Comparison of ENCODE assay signal across 1 cellular context in genomic region chr1:12480748-12481362, GRCh38.
TF ChIP-seq lines count a peak whose summit lies in the region.

No MANE protein-coding gene starts in this region.

TF ChIP-seq in K562, 482 proteins besides CTCF, POLR2A, EP300 and RAD21 (continued from another document and continues in another):
- TF ChIP-seq RREB1 (CRISPR knock-in tag; IDR thresholded peaks at IDR 0.05): peak; percentile 85
- TF ChIP-seq TEAD4 (IDR thresholded peaks at IDR 0.05; ENCODE audit: low read length): no peak
- TF ChIP-seq TEAD4 (CRISPR knock-in tag; IDR thresholded peaks at IDR 0.05; ENCODE audit: borderline replicate concordance): no peak
- TF ChIP-seq JUN (IDR thresholded peaks at IDR 0.05; ENCODE audit: borderline replicate concordance, low read depth, low read length): peak; percentile 80; the same call in 1 of the 2 replicates
- no peak for TF ChIP-seq JUN (CRISPR knock-in tag; IDR thresholded peaks at IDR 0.05; ENCODE audit: borderline replicate concordance)
- 0 out of 2 replicates have a peak, but pooled peaks have one; percentile 20 for TF ChIP-seq EHMT2 (IDR thresholded peaks at IDR 0.05)
- no peak for TF ChIP-seq SRF (CRISPR knock-in tag; IDR thresholded peaks at IDR 0.05)
- no peak for TF ChIP-seq PKNOX1 (IDR thresholded peaks at IDR 0.05)
- TF ChIP-seq HDAC2 (IDR thresholded peaks at IDR 0.05): no peak
- no peak for TF ChIP-seq TFAP4 (CRISPR knock-in tag; IDR thresholded peaks at IDR 0.05; ENCODE audit: borderline replicate concordance)
- TF ChIP-seq ZNF766 (CRISPR knock-in tag; conservative IDR thresholded peaks at IDR 0.05): 0 out of 2 replicates have a peak, but pooled peaks have one; percentile 20
- TF ChIP-seq NFRKB (IDR thresholded peaks at IDR 0.05; ENCODE audit: low read depth): 0 out of 2 replicates have a peak, but pooled peaks have one; percentile 32
- TF ChIP-seq POLR3A (IDR thresholded peaks at IDR 0.05; ENCODE audit: borderline replicate concordance, extremely low read depth, insufficient read depth, insufficient read length): no peak
- peak; percentile 91 for TF ChIP-seq FOSL1 (tag; conservative IDR thresholded peaks at IDR 0.05)
- 0 out of 2 replicates have a peak, but pooled peaks have one; percentile 22 for TF ChIP-seq ZNF695 (CRISPR knock-in tag; IDR thresholded peaks at IDR 0.05)
- no peak for TF ChIP-seq STAT5A (IDR thresholded peaks at IDR 0.05; ENCODE audit: borderline replicate concordance, low read length)
- TF ChIP-seq ZNF174 (CRISPR knock-in tag; IDR thresholded peaks at IDR 0.05): no peak
- TF ChIP-seq NCOA2 (IDR thresholded peaks at IDR 0.05; ENCODE audit: partially characterized antibody in 2 of 2): no peak
- TF ChIP-seq CBFB (CRISPR knock-in tag; IDR thresholded peaks at IDR 0.05): peak; percentile 78; the same call in 1 of the 2 replicates
- no peak for TF ChIP-seq ZNF436 (CRISPR knock-in tag; IDR thresholded peaks at IDR 0.05)
- TF ChIP-seq SMAD3 (CRISPR knock-in tag; conservative IDR thresholded peaks at IDR 0.05): no peak
- 0 out of 4 replicates have a peak, but pooled peaks of 1 of the 2 experiments have one; percentile 51 for TF ChIP-seq MAZ (CRISPR knock-in tag; conservative IDR thresholded peaks at IDR 0.05 in 1 of 2, IDR thresholded peaks at IDR 0.05 in 1 of 2)
- TF ChIP-seq HDAC1 (IDR thresholded peaks at IDR 0.05): no peak
- TF ChIP-seq ZNF592 (IDR thresholded peaks at IDR 0.05): peak; percentile 94
- no peak for TF ChIP-seq MXD1 (CRISPR knock-in tag; IDR thresholded peaks at IDR 0.05; ENCODE audit: borderline replicate concordance, poor library complexity, severe bottlenecking)
- no peak for TF ChIP-seq ELK1 (CRISPR knock-in tag; IDR thresholded peaks at IDR 0.05)
- TF ChIP-seq KLF10 (CRISPR knock-in tag; IDR thresholded peaks at IDR 0.05): no peak
- peak; percentile 64 for TF ChIP-seq SMARCA4 (IDR thresholded peaks at IDR 0.05)
- no peak for TF ChIP-seq MYBL2 (IDR thresholded peaks at IDR 0.05; ENCODE audit: low read depth)
- TF ChIP-seq MYBL2 (CRISPR knock-in tag; IDR thresholded peaks at IDR 0.05; ENCODE audit: borderline replicate concordance): no peak
- TF ChIP-seq NR1H2 (CRISPR knock-in tag; IDR thresholded peaks at IDR 0.05): peak; percentile 84; the same call in 1 of the 2 replicates
- peak; percentile 67; the same call in 1 of the 2 replicates for TF ChIP-seq ZNF311 (CRISPR knock-in tag; IDR thresholded peaks at IDR 0.05)
- peak; percentile 80 for TF ChIP-seq ZBTB17 (CRISPR knock-in tag; IDR thresholded peaks at IDR 0.05)
- TF ChIP-seq ZBTB2 (IDR thresholded peaks at IDR 0.05): peak; percentile 9; the same call in 1 of the 2 replicates
- no peak for TF ChIP-seq PHF20 (IDR thresholded peaks at IDR 0.05; ENCODE audit: partially characterized antibody)
- peak; percentile 70; the same call in 1 of the 2 replicates for TF ChIP-seq SMARCE1 (IDR thresholded peaks at IDR 0.05)
- 0 out of 2 replicates have a peak, but pooled peaks have one; percentile 14 for TF ChIP-seq ZNF609 (CRISPR knock-in tag; IDR thresholded peaks at IDR 0.05; ENCODE audit: borderline replicate concordance)
- peak; percentile 45; the same call in 1 of the 2 replicates for TF ChIP-seq ETV1 (tag; conservative IDR thresholded peaks at IDR 0.05; ENCODE audit: low read depth)
- 0 out of 4 replicates have a peak, but pooled peaks have one; percentile 33 to 35 for TF ChIP-seq FOXA3 (CRISPR knock-in tag; conservative IDR thresholded peaks at IDR 0.05 in 1 of 2, IDR thresholded peaks at IDR 0.05 in 1 of 2)
- TF ChIP-seq TCF3 (CRISPR knock-in tag; IDR thresholded peaks at IDR 0.05): peak; percentile 48
- no peak for TF ChIP-seq FUS (optimal IDR thresholded peaks at IDR 0.05; ENCODE audit: low read depth, low read length)
